In the genomic region with DNA sequence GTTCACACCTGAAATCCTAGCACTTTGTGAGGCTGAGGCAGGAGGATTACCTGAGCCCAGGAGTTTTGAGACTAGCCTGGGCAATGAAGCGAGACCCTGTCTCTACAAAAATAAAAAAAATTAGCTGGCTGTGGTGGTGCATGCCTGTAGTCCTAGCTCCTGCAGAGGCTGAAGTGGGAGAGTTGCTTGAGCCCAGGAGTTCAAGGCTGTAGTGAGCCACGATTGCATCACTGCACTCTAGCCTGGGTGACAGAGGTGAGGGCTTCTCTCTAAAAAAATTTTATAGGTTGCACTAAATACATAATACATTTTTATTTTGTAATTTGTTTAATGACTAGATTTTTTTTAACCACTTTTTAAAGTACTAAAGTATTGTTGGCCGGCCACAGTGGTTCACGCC, we compare ENCODE assay signal across 19 cellular contexts. TPM values are rescaled to one million over a fixed set of nuclear protein-coding genes. Genes with fewer than 3 reads are reported as not detected.
"Had no signal": no experiment of that assay in that cellular context is flagged by ENCODE, and none has a peak within 500 bp of the region (broad histone marks: within the 10 kb centered on the region; RNA-seq: fewer than 3 reads in every experiment).

No MANE protein-coding gene starts in this region.

- H3K9me3 Mint-ChIP-seq: activated T-helper 2 cell treated with anti-CD3 and anti-CD28 coated beads, Interferon-gamma antibody, Interleukin-2, Interleukin-4, amounts not matched to agents 10 μg/mL and 5 μg/mL and 100 μg/mL, durations not matched to agents 14 hours and 24 hours and 36 hours; brain; naive B cell had no signal

- H3K9me3 ChIP-seq: esophagus muscularis mucosa, left lung, suprapubic skin, upper lobe of left lung had no signal

- H3K27me3 Mint-ChIP-seq: naive B cell had no signal

- H3K27ac ChIP-seq: coronary artery, esophagus muscularis mucosa, left lung, SK-N-MC, suprapubic skin, upper lobe of left lung had no signal

- H3K27me3 ChIP-seq: esophagus muscularis mucosa, left lung, suprapubic skin, upper lobe of left lung had no signal

- H3K4me3 ChIP-seq: coronary artery, esophagus muscularis mucosa, left lung, SK-N-MC, suprapubic skin, upper lobe of left lung had no signal

- DNase-seq: activated CD8-positive, alpha-beta memory T cell treated with anti-CD3 and anti-CD28 coated beads for 24 hours; activated naive CD4-positive, alpha-beta T cell treated with anti-CD3 and anti-CD28 coated beads, Interleukin-2, amount 50 U/mL, for 16 hours; central memory CD4-positive, alpha-beta T cell; effector CD4-positive, alpha-beta T cell; islet precursor cell; left lung; naive B cell; retina; stimulated activated CD4-positive, alpha-beta T cell treated with anti-CD3 and anti-CD28 coated beads, Interleukin-15, amount 100 ng/mL, for 24 hours; stimulated activated CD4-positive, alpha-beta T cell treated with anti-CD3 and anti-CD28 coated beads, Interleukin-4, amount 100 ng/mL, for 24 hours; stimulated activated naive CD4-positive, alpha-beta T cell treated with Interleukin-2 at 50 U/mL for 16 hours; T-helper 1 cell; upper lobe of left lung had no signal

- ATAC-seq: left lung had no signal

- H3K27ac Mint-ChIP-seq: activated T-helper 2 cell treated with anti-CD3 and anti-CD28 coated beads, Interferon-gamma antibody, Interleukin-2, Interleukin-4, amounts not matched to agents 10 μg/mL and 5 μg/mL and 100 μg/mL, durations not matched to agents 14 hours and 24 hours and 36 hours had no signal

RNA-seq across cellular contexts. Expression of gene TNFRSF9, which starts 27.0 kb away (rescaled TPM):
- total RNA-seq: suprapubic skin had no signal
